1 cellular context compared by ENCODE assay signal in genomic region chr19:1863308-1863637, GRCh38.
TF ChIP-seq lines count a peak whose summit lies in the region.

TSS of gene KLF16 (minus strand) at chr19:1863579. CDS start at chr19:1863497, 82 bp downstream.

TF ChIP-seq in GM12878, 131 proteins besides CTCF, POLR2A, EP300 and RAD21 (continued from another document):
- no peak for TF ChIP-seq SMARCA5 (IDR thresholded peaks at IDR 0.05)
- no peak for TF ChIP-seq SKIL (IDR thresholded peaks at IDR 0.05; ENCODE audit: low read depth, poor library complexity, severe bottlenecking)
- TF ChIP-seq SRF (IDR thresholded peaks at IDR 0.05; ENCODE audit: low read depth in 2 of 2, low read length in 2 of 2), result no peak
- no peak for TF ChIP-seq HDGF (IDR thresholded peaks at IDR 0.05)
- TF ChIP-seq SIN3A (IDR thresholded peaks at IDR 0.05; ENCODE audit: low read depth, low read length), result no peak
- no peak for TF ChIP-seq ZNF207 (IDR thresholded peaks at IDR 0.05; ENCODE audit: borderline replicate concordance)
- TF ChIP-seq ZSCAN29 (IDR thresholded peaks at IDR 0.05), result no peak
- TF ChIP-seq CHD1 (IDR thresholded peaks at IDR 0.05; ENCODE audit: low read depth, low read length), result no peak
- no peak for TF ChIP-seq ZNF687 (IDR thresholded peaks at IDR 0.05)
- TF ChIP-seq SMAD5 (IDR thresholded peaks at IDR 0.05; ENCODE audit: low read depth), result no peak
- no peak for TF ChIP-seq TCF7 (IDR thresholded peaks at IDR 0.05; ENCODE audit: borderline replicate concordance)
- no peak for TF ChIP-seq ZBED1 (IDR thresholded peaks at IDR 0.05; ENCODE audit: borderline replicate concordance)
- no peak for TF ChIP-seq RB1 (IDR thresholded peaks at IDR 0.05; ENCODE audit: borderline replicate concordance)
- no peak for TF ChIP-seq RBBP5 (conservative IDR thresholded peaks at IDR 0.05)
- no peak for TF ChIP-seq BCL3 (IDR thresholded peaks at IDR 0.05; ENCODE audit: borderline replicate concordance, insufficient read depth, low read depth, low read length, poor library complexity, severe bottlenecking)
- TF ChIP-seq SREBF1 (IDR thresholded peaks at IDR 0.05; ENCODE audit: low read length), result no peak
- TF ChIP-seq ZNF592 (IDR thresholded peaks at IDR 0.05), result no peak
- TF ChIP-seq RFX5 (IDR thresholded peaks at IDR 0.05; ENCODE audit: low read depth, low read length), result no peak
- TF ChIP-seq TAF1 (IDR thresholded peaks at IDR 0.05; ENCODE audit: borderline replicate concordance, low read depth, low read length), result peak; percentile 21; the same call in 1 of the 2 replicates
- TF ChIP-seq EGR1 (IDR thresholded peaks at IDR 0.05; ENCODE audit: borderline replicate concordance in 1 of 2, low read depth in 2 of 2, low read length in 2 of 2), result no peak
- TF ChIP-seq POLR2AphosphoS5 (IDR thresholded peaks at IDR 0.05; ENCODE audit: low read length), result peak; percentile 78; the same call in 1 of the 2 replicates
- no peak for TF ChIP-seq REST (IDR thresholded peaks at IDR 0.05; ENCODE audit: low read depth, low read length)
- TF ChIP-seq WRNIP1 (IDR thresholded peaks at IDR 0.05; ENCODE audit: borderline replicate concordance, low read depth, low read length), result no peak
- no peak for TF ChIP-seq ZNF622 (IDR thresholded peaks at IDR 0.05)
